1 cellular context compared by ENCODE assay signal in the genomic region with DNA sequence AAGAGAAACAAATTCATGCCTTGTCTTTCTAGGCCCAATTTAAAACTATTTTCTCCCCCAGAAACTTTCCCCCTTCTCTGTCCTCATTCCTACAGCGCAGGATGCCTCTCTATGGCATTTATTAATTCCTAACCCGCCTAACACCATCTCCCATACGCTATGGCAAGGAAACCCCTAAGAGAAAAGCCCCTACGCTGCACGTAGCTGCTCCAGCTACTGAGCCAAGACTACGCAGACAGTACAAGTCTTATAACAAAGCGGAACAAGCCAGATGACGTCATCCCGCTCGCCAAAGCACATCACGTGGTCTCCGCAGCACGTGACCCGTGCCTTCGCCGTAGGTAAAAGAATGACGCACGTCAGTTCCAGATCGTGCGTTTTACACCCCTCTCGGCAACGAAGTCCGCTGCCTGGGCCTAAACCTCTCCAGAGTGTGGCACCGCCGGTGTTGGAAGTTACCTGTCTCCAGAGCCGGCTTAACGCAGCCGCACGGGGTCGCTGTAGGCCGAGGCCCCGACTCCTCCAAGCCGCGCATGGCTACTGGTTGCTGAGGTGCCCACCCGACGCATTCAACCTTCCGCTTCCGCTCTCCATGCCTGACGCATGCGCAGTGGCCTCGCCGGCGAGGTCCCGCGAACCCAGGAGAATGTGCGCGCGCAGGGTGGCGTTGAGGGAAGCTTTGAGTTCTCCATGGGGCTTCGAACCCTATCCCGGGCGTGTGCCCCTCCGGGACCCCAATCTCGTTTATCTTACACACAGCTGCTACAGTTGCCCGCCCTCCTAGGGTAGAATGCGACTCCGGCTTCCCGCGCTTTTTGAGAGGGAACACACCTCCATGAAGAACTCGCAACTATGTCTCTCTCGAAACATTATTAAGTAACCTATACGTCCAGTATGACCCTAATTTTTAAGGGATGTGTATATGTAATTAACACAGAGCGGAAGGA.
TF ChIP-seq lines count a peak whose summit lies in the region.

Gene TRMO (minus strand): TSS at position 542 of the 947 bp plus-strand sequence. CDS start 7 bp downstream, at position 535.

TF ChIP-seq in K562, 482 proteins besides CTCF, POLR2A, EP300 and RAD21 (continued from another document and continues in another):
- TF ChIP-seq STAT5B (CRISPR knock-in tag; IDR thresholded peaks at IDR 0.05) (0 out of 2 replicates have a peak, but pooled peaks have one; percentile 49), NFIC (IDR thresholded peaks at IDR 0.05) (peak; percentile 68), NFRKB (IDR thresholded peaks at IDR 0.05; ENCODE audit: low read depth) (peak; percentile 95), ZBTB11 (CRISPR knock-in tag; IDR thresholded peaks at IDR 0.05) (peak in 2 of 3 experiments; percentile 52 to 68; a peak in 3 of 6 replicates), ZNF395 (CRISPR knock-in tag; IDR thresholded peaks at IDR 0.05) (peak; percentile 95; the same call in 1 of the 2 replicates), TFAM (CRISPR knock-in tag; conservative IDR thresholded peaks at IDR 0.05) (no peak), ILK (tag; IDR thresholded peaks at IDR 0.05; ENCODE audit: borderline replicate concordance, low read depth) (no peak), NONO (IDR thresholded peaks at IDR 0.05; ENCODE audit: low read depth in 2 of 2, low read length in 1 of 2) (peak; percentile 32 to 48; a peak in 1 of 4 replicates), NKRF (IDR thresholded peaks at IDR 0.05; ENCODE audit: borderline replicate concordance) (peak; percentile 99), SMARCA4 (IDR thresholded peaks at IDR 0.05) (peak; percentile 66), ZBTB17 (CRISPR knock-in tag; IDR thresholded peaks at IDR 0.05) (peak; percentile 88), ZFX (CRISPR knock-in tag; IDR thresholded peaks at IDR 0.05) (peak; percentile 91), PATZ1 (CRISPR knock-in tag; IDR thresholded peaks at IDR 0.05; ENCODE audit: borderline replicate concordance) (peak; percentile 91), TAF9B (IDR thresholded peaks at IDR 0.05; ENCODE audit: partially characterized antibody) (peak; percentile 92), SIRT6 (IDR thresholded peaks at IDR 0.05; ENCODE audit: low read depth, low read length) (no peak), DMBX1 (CRISPR knock-in tag; IDR thresholded peaks at IDR 0.05; ENCODE audit: borderline replicate concordance) (peak; percentile 62; the same call in 1 of the 2 replicates), ZZZ3 (IDR thresholded peaks at IDR 0.05) (peak; percentile 82; the same call in 1 of the 2 replicates), ZNF3 (CRISPR knock-in tag; IDR thresholded peaks at IDR 0.05) (peak; percentile 71; the same call in 1 of the 2 replicates), ZNF165 (CRISPR knock-in tag; IDR thresholded peaks at IDR 0.05; ENCODE audit: borderline replicate concordance) (peak; percentile 92), ZNF134 (CRISPR knock-in tag; conservative IDR thresholded peaks at IDR 0.05) (peak; percentile 61), EP400 (IDR thresholded peaks at IDR 0.05) (peak; percentile 100), KAT2B (IDR thresholded peaks at IDR 0.05; ENCODE audit: low read depth, low read length) (no peak), FOXO4 (CRISPR knock-in tag; IDR thresholded peaks at IDR 0.05) (peak; percentile 86), HEY1 (CRISPR knock-in tag; IDR thresholded peaks at IDR 0.05; ENCODE audit: borderline replicate concordance) (peak; percentile 78; the same call in 1 of the 2 replicates), GTF2A2 (tag; IDR thresholded peaks at IDR 0.05) (no peak), KLF16 (IDR thresholded peaks at IDR 0.05) (0 out of 2 replicates have a peak, but pooled peaks have one; percentile 63), HDAC1 (IDR thresholded peaks at IDR 0.05) (peak; percentile 38 to 99; a peak in 3 of 4 replicates), HLTF (IDR thresholded peaks at IDR 0.05) (peak; percentile 93; the same call in 1 of the 2 replicates)
- TF ChIP-seq, protein P1, sequence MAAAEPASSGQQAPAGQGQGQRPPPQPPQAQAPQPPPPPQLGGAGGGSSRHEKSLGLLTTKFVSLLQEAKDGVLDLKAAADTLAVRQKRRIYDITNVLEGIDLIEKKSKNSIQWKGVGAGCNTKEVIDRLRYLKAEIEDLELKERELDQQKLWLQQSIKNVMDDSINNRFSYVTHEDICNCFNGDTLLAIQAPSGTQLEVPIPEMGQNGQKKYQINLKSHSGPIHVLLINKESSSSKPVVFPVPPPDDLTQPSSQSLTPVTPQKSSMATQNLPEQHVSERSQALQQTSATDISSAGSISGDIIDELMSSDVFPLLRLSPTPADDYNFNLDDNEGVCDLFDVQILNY (CRISPR knock-in tag; IDR thresholded peaks at IDR 0.05), result peak; percentile 97
- TF ChIP-seq, protein P2, sequence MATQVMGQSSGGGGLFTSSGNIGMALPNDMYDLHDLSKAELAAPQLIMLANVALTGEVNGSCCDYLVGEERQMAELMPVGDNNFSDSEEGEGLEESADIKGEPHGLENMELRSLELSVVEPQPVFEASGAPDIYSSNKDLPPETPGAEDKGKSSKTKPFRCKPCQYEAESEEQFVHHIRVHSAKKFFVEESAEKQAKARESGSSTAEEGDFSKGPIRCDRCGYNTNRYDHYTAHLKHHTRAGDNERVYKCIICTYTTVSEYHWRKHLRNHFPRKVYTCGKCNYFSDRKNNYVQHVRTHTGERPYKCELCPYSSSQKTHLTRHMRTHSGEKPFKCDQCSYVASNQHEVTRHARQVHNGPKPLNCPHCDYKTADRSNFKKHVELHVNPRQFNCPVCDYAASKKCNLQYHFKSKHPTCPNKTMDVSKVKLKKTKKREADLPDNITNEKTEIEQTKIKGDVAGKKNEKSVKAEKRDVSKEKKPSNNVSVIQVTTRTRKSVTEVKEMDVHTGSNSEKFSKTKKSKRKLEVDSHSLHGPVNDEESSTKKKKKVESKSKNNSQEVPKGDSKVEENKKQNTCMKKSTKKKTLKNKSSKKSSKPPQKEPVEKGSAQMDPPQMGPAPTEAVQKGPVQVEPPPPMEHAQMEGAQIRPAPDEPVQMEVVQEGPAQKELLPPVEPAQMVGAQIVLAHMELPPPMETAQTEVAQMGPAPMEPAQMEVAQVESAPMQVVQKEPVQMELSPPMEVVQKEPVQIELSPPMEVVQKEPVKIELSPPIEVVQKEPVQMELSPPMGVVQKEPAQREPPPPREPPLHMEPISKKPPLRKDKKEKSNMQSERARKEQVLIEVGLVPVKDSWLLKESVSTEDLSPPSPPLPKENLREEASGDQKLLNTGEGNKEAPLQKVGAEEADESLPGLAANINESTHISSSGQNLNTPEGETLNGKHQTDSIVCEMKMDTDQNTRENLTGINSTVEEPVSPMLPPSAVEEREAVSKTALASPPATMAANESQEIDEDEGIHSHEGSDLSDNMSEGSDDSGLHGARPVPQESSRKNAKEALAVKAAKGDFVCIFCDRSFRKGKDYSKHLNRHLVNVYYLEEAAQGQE (CRISPR knock-in tag; IDR thresholded peaks at IDR 0.05; ENCODE audit: low read depth), result peak; percentile 80
- TF ChIP-seq, protein P3, sequence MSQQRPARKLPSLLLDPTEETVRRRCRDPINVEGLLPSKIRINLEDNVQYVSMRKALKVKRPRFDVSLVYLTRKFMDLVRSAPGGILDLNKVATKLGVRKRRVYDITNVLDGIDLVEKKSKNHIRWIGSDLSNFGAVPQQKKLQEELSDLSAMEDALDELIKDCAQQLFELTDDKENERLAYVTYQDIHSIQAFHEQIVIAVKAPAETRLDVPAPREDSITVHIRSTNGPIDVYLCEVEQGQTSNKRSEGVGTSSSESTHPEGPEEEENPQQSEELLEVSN (IDR thresholded peaks at IDR 0.05; ENCODE audit: borderline replicate concordance in 1 of 2, extremely low read depth in 1 of 2, insufficient read depth in 1 of 2, insufficient read length in 1 of 2, low read depth in 1 of 2, low read length in 1 of 2, poor library complexity in 1 of 2, severe bottlenecking in 1 of 2), result peak; percentile 90
- TF ChIP-seq, protein P4, sequence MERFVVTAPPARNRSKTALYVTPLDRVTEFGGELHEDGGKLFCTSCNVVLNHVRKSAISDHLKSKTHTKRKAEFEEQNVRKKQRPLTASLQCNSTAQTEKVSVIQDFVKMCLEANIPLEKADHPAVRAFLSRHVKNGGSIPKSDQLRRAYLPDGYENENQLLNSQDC (CRISPR knock-in tag; IDR thresholded peaks at IDR 0.05), result 0 out of 2 replicates have a peak, but pooled peaks have one; percentile 26
- TF ChIP-seq, protein P5, sequence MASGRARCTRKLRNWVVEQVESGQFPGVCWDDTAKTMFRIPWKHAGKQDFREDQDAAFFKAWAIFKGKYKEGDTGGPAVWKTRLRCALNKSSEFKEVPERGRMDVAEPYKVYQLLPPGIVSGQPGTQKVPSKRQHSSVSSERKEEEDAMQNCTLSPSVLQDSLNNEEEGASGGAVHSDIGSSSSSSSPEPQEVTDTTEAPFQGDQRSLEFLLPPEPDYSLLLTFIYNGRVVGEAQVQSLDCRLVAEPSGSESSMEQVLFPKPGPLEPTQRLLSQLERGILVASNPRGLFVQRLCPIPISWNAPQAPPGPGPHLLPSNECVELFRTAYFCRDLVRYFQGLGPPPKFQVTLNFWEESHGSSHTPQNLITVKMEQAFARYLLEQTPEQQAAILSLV (tag; IDR thresholded peaks at IDR 0.05), result peak; percentile 60; the same call in 1 of the 2 replicates
